17 cellular contexts compared by ENCODE assay signal in genomic region chr1:53145619-53145941, GRCh38. TPM values are rescaled to one million over a fixed set of nuclear protein-coding genes. Genes with fewer than 3 reads are reported as not detected.
DNase-seq lines count a peak whose midpoint lies in the region; ATAC-seq and TF ChIP-seq lines count a peak whose summit lies in the region.
"Had no signal": no experiment of that assay in that cellular context is flagged by ENCODE, and none has a peak within 500 bp of the region (broad histone marks: within the 10 kb centered on the region; RNA-seq: fewer than 3 reads in every experiment).

No MANE protein-coding gene starts in this region.

- no peaks in the 10 kb centered on the region for H3K36me3 ChIP-seq in Peyer's patch

- H3K27ac Mint-ChIP-seq in nephron (peak overlapping the region; percentile 91 to 98 (median 95)), type B pancreatic cell (peak overlapping the region; percentile 98)

- H3K27ac ChIP-seq in Peyer's patch: peak overlapping the region; percentile 42 to 89 (median 78)
- peak overlapping the region; percentile 60 to 84 for H3K27ac ChIP-seq in coronary artery

- no peak for TF ChIP-seq CTCF in Peyer's patch (IDR thresholded peaks at IDR 0.05)
- no peak for TF ChIP-seq CTCF in coronary artery (IDR thresholded peaks at IDR 0.05)
- no peak for TF ChIP-seq CTCF in nephron (IDR thresholded peaks at IDR 0.05; ENCODE audit: unreplicated experiment in 3 of 3)
- no peak for TF ChIP-seq CTCF in type B pancreatic cell (conservative IDR thresholded peaks at IDR 0.05)

- H3K9me3 Mint-ChIP-seq in nephron: no peaks in the 10 kb centered on the region
- H3K9me3 Mint-ChIP-seq in type B pancreatic cell: no peaks in the 10 kb centered on the region

- no peak for TF ChIP-seq POLR2A in Peyer's patch (IDR thresholded peaks at IDR 0.05)

- H3K4me1 Mint-ChIP-seq in nephron (peaks cover 20% of the 10 kb centered on the region), type B pancreatic cell (ENCODE audit: unreplicated experiment) (peaks cover 15% of the 10 kb centered on the region)
- H3K4me1 Mint-ChIP-seq: CD4-positive, alpha-beta memory T cell had no signal

- H3K4me1 ChIP-seq in Peyer's patch: peaks cover 0 to 16% (median 1%) of the 10 kb centered on the region in 4 donors

- H3K4me3 Mint-ChIP-seq in nephron (peak overlapping the region in 2 of 3 experiments; percentile 4 to 13), type B pancreatic cell (peak overlapping the region; percentile 81)
- H3K4me3 Mint-ChIP-seq: CD4-positive, alpha-beta memory T cell had no signal

- H3K27me3 ChIP-seq in Peyer's patch: no peaks in the 10 kb centered on the region

- H3K36me3 Mint-ChIP-seq in nephron (ENCODE audit: low read depth) (no peaks in the 10 kb centered on the region), type B pancreatic cell (no peaks in the 10 kb centered on the region)
- H3K36me3 Mint-ChIP-seq: CD4-positive, alpha-beta memory T cell had no signal

- ATAC-seq in GM21447 (IDR thresholded peaks at IDR 0.05; ENCODE audit: unreplicated experiment): no peak

- H3K27me3 Mint-ChIP-seq in nephron (ENCODE audit: low read depth) (peaks cover 9% of the 10 kb centered on the region), type B pancreatic cell (peaks cover 8% of the 10 kb centered on the region)

- H3K9me3 ChIP-seq in Peyer's patch: no peaks in the 10 kb centered on the region

- no peak for DNase-seq in Peyer's patch
- DNase-seq in coronary artery (ENCODE audit: low spot score): no peak
- DNase-seq in type B pancreatic cell (ENCODE audit: extremely low spot score, unreplicated experiment): no peak
- no peak for DNase-seq in iPS-NIHi7 (ENCODE audit: extremely low spot score)
- no peak for DNase-seq in NCI-H748 treated with DMSO at 0.1 percent for 48 hours (lab: John Stamatoyannopoulos, UW)
- DNase-seq: activated naive CD4-positive, alpha-beta T cell treated with Interleukin-2 at 50 U/mL for 16 hours; CD4-positive, alpha-beta memory T cell; GF-D8; GOT3; head of caudate nucleus; NCI-H2029; occipital lobe; stimulated activated CD4-positive, alpha-beta T cell treated with anti-CD3 and anti-CD28 coated beads, Interleukin-2, amount 100 ng/mL, for 48 hours had no signal

- H3K4me3 ChIP-seq in Peyer's patch (no peak overlapping the region), coronary artery (no peak overlapping the region)

RNA-seq across cellular contexts. Expression of gene SLC1A7, which starts 3.1 kb away (rescaled TPM):
- 10 to 100 TPM in 1 of 4 donors, 1 to 10 TPM in 2, not detected in 1; 4.7 to 12.8 (median 9.4) TPM for total RNA-seq in Peyer's patch
- not detected in 2 replicates for total RNA-seq in type B pancreatic cell (ENCODE audit: low replicate concordance)
- total RNA-seq: bronchial epithelial cell; CD4-positive, alpha-beta memory T cell; occipital lobe; SK-MEL-5 had no signal

RNA-seq across cellular contexts. Expression of gene CPT2, which starts 51.0 kb away (rescaled TPM):
- total RNA-seq in Peyer's patch (100 to 1,000 TPM in 1 of 4 donors, 10 to 100 TPM in 3; 23.1 to 134 (median 55.0) TPM), type B pancreatic cell (ENCODE audit: low replicate concordance) (26.8 and 28.2 TPM in 2 replicates)
